28 cellular contexts compared by ENCODE assay signal in the genomic region with DNA sequence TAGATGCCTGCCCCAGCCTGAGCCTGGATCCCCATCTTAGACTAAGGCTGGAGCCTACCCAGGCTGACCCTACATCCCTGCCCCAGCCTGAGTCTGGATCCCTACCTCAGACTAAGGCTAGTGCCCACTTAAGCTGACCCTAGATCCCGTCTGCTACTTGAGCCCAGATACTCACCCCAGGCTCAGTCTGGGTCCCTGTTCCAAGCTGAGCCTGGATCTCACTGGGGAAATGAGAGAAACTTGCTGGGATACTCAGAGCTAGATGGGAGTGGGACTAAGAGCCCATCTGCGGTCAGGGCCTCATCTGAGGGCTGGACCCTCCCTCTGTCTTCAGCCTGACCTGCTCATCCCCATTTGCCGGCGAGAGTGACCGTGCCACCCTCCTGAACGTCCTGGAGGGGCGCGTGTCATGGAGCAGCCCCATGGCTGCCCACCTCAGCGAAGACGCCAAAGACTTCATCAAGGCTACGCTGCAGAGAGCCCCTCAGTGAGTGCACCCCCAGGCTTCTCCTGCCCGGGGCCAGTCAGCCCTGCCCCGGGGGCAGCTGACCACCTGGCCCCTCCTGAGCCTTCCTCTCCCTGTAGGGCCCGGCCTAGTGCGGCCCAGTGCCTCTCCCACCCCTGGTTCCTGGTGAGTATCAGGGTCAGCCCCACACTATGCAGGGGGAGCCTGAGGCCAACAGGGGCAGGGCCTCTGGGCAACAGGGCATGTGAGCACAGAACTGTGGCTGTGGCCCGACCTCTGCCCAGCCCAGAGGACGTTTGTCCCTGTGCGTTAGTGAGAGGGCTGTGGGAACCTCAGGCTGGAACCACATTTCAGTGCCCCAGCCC. TPM values are rescaled to one million over a fixed set of nuclear protein-coding genes. Genes with fewer than 3 reads are reported as not detected.
A peak's percentile ranks its signal among the peaks of the same experiment; 100 is the strongest.
DNase-seq lines count a peak whose midpoint lies in the region; ATAC-seq and TF ChIP-seq lines count a peak whose summit lies in the region.
"Had no signal": no experiment of that assay in that cellular context is flagged by ENCODE, and none has a peak within 500 bp of the region (broad histone marks: within the 10 kb centered on the region; RNA-seq: fewer than 3 reads in every experiment).

No MANE protein-coding gene starts in this region.

- H2BK120ac ChIP-seq in IMR-90 (ENCODE audit: low read depth, low read length): no peak overlapping the region
- no peak overlapping the region for H2BK120ac ChIP-seq in neuronal stem cell (ENCODE audit: low read depth, low read length)

- CTCF ChIA-PET in IMR-90 (lab: Yijun Ruan, JAX): no interaction called here

- H2AFZ ChIP-seq in IMR-90 (replicated peaks; ENCODE audit: low read length, poor library complexity) (no peak overlapping the region), neuronal stem cell (ENCODE audit: low read length) (no peak overlapping the region)

- H4K91ac ChIP-seq in IMR-90 (ENCODE audit: insufficient read depth, low read depth, low read length): no peak overlapping the region
- no peak overlapping the region for H4K91ac ChIP-seq in neuronal stem cell (ENCODE audit: low read depth, low read length, poor library complexity)

- no peak overlapping the region for H4K8ac ChIP-seq in IMR-90 (ENCODE audit: low read depth in 2 of 2, low read length in 2 of 2)
- no peak overlapping the region for H4K8ac ChIP-seq in neuronal stem cell (ENCODE audit: low read depth, low read length)

- H3K9ac ChIP-seq in IMR-90 (ENCODE audit: low read depth, low read length): no peak overlapping the region
- H3K9ac ChIP-seq in neuronal stem cell (ENCODE audit: low read depth, low read length, poor library complexity): peak overlapping the region; percentile 77

- H3K79me1 ChIP-seq in IMR-90 (ENCODE audit: low read depth in 1 of 2, low read length in 2 of 2) (no peaks in the 10 kb centered on the region), neuronal stem cell (ENCODE audit: low read depth, low read length) (peaks cover 1% of the 10 kb centered on the region)

- 0 out of 2 replicates have a peak, but pooled peaks cover 3% of the 10 kb centered on the region for H3K27me3 ChIP-seq in BE2C
- H3K27me3 ChIP-seq in IMR-90 (ENCODE audit: control insufficient read depth, insufficient read depth, low read length): 0 out of 2 replicates have a peak, but pooled peaks cover 3% of the 10 kb centered on the region
- peaks cover 0 to 6% (median 0%) of the 10 kb centered on the region in 3 experiments for H3K27me3 ChIP-seq in neuronal stem cell (ENCODE audit: control insufficient read depth in 3 of 3, insufficient read depth in 3 of 3, low read depth in 1 of 3, low read length in 3 of 3)
- H3K27me3 ChIP-seq: upper lobe of left lung had no signal

- H2BK12ac ChIP-seq in neuronal stem cell (ENCODE audit: low read length): no peak overlapping the region

- H2AK9ac ChIP-seq in IMR-90 (replicated peaks; ENCODE audit: low read depth, low read length, poor library complexity): no peak overlapping the region

- intact Hi-C loops in IMR-90 (cut with micrococcal nuclease): no loop called here
- intact Hi-C loops in cardiac septum (cut with DNase I): no loop called here

- WGBS in IMR-90 (ENCODE audit: extremely low coverage in 2 of 2, insufficient read length in 1 of 2), 2 experiments: 91% methylated on average over 13 of the region's 18 CpGs; no CpG with 5 or more reads in 1 of the 2 experiments
- WGBS in neuronal stem cell (ENCODE audit: extremely low coverage in 2 of 2, insufficient read length in 2 of 2, insufficient replicate concordance in 1 of 2), 2 donors: no CpG with 5 or more reads among the region's 18 CpGs

- no peak overlapping the region for H3K18ac ChIP-seq in IMR-90 (ENCODE audit: low read depth, low read length)
- H3K18ac ChIP-seq in neuronal stem cell (ENCODE audit: low read length): peak overlapping the region; percentile 87

- no peak for TF ChIP-seq POLR2A in IMR-90 (IDR thresholded peaks at IDR 0.05; ENCODE audit: low read depth, low read length)

- H3K36me3 ChIP-seq in BE2C (no peaks in the 10 kb centered on the region), IMR-90 (ENCODE audit: control insufficient read depth, insufficient read depth, low read length) (no peaks in the 10 kb centered on the region), neuronal stem cell (replicated peaks in 1 of 2; ENCODE audit: control insufficient read depth in 2 of 2, insufficient read depth in 2 of 2, low read length in 2 of 2) (no peaks in the 10 kb centered on the region)
- H3K36me3 ChIP-seq: upper lobe of left lung had no signal

- H2BK20ac ChIP-seq in IMR-90 (ENCODE audit: low read depth, low read length): no peak overlapping the region

- POLR2A ChIA-PET in IMR-90 (lab: Charles Lee; ENCODE audit: unreplicated experiment): no interaction called here

- H3K27ac ChIP-seq in IMR-90 (ENCODE audit: insufficient read depth, low read length) (no peak overlapping the region), neuronal stem cell (replicated peaks; ENCODE audit: low read length) (no peak overlapping the region)
- H3K27ac ChIP-seq: skin epidermis, upper lobe of left lung had no signal

- H3K23ac ChIP-seq in IMR-90 (ENCODE audit: low read depth, low read length): no peak overlapping the region
- H3K23ac ChIP-seq in neuronal stem cell (ENCODE audit: low read depth, low read length, poor library complexity): peak overlapping the region; percentile 55

- H3K9me3 ChIP-seq in BE2C (no peaks in the 10 kb centered on the region), IMR-90 (ENCODE audit: control insufficient read depth, insufficient read depth, low read length) (no peaks in the 10 kb centered on the region), neuronal stem cell (replicated peaks in 1 of 2; ENCODE audit: control insufficient read depth in 2 of 2, insufficient read depth in 1 of 2, low read depth in 1 of 2, low read length in 2 of 2) (no peaks in the 10 kb centered on the region)
- H3K9me3 ChIP-seq: Caco-2, upper lobe of left lung had no signal

- H2AK5ac ChIP-seq in IMR-90 (ENCODE audit: low read depth, low read length) (0 out of 2 replicates have a peak overlapping the region, but pooled peaks have one; percentile 16), neuronal stem cell (ENCODE audit: low read depth, low read length) (peak overlapping the region; percentile 56)

- no peak overlapping the region for H4K5ac ChIP-seq in IMR-90 (ENCODE audit: low read depth, low read length)

- H3K4me1 ChIP-seq in BE2C (no peaks in the 10 kb centered on the region), IMR-90 (ENCODE audit: control insufficient read depth, insufficient read depth, low read length) (peaks cover 7% of the 10 kb centered on the region; the same call in 1 of the 2 replicates), neuronal stem cell (ENCODE audit: control insufficient read depth in 2 of 2, insufficient read depth in 1 of 2, low read depth in 1 of 2, low read length in 2 of 2) (no peaks in the 10 kb centered on the region)

- TF ChIP-seq RAD21 in IMR-90 (IDR thresholded peaks at IDR 0.05; ENCODE audit: low read length): no peak

- DNase-seq in BE2C: peak; percentile 7
- no peak for DNase-seq in IMR-90
- DNase-seq in cardiac septum (ENCODE audit: low spot score): peak; percentile 71
- DNase-seq in neuronal stem cell (ENCODE audit: low spot score): no peak
- DNase-seq in NCI-H1930 (lab: John Stamatoyannopoulos, UW): no peak
- DNase-seq in foreskin fibroblast: no peak
- no peak for DNase-seq in stimulated activated CD8-positive, alpha-beta memory T cell treated with anti-CD3 and anti-CD28 coated beads, Interleukin-4, amount 100 ng/mL, for 48 hours
- DNase-seq: activated B cell treated with CpG ODN at 0.5 μM for 24 hours; activated CD4-positive, alpha-beta T cell treated with anti-CD3 and anti-CD28 coated beads, Interleukin-2, amount 50 U/mL, for 4 hours; activated CD8-positive, alpha-beta memory T cell treated with anti-CD3 and anti-CD28 coated beads, Interleukin-2, amount 50 U/mL, for 48 hours; activated effector memory CD4-positive, alpha-beta T cell treated with Interleukin-2 at 50 U/mL for 16 hours; AML-193; DMS79 treated with DMSO at 0.1 percent for 48 hours; effector CD4-positive, alpha-beta T cell; H9; NCI-H1105 treated with DMSO at 0.1 percent for 48 hours; NCI-H446; NCI-H82; stimulated activated CD4-positive, alpha-beta T cell treated with anti-CD3 and anti-CD28 coated beads, Interleukin-1b, Interleukin-23, amount 100 ng/mL, for 48 hours; T-helper 9 cell had no signal

- no peak for TF ChIP-seq CTCF in BE2C (IDR thresholded peaks at IDR 0.05; ENCODE audit: low read depth, low read length)
- TF ChIP-seq CTCF in IMR-90 (conservative IDR thresholded peaks at IDR 0.05; ENCODE audit: low read depth, low read length): no peak
- no peak for TF ChIP-seq CTCF in foreskin fibroblast (IDR thresholded peaks at IDR 0.05; ENCODE audit: low read depth, low read length)

- BruUV-seq in IMR-90 (replicated peaks; lab: Mats Ljungman, UMichigan): no TSS peak

- H3K56ac ChIP-seq in IMR-90 (ENCODE audit: extremely low read depth, insufficient read depth, low read length): no peak overlapping the region

- ATAC-seq in IMR-90 (ENCODE audit: low read depth) (no peak; the same call in 1 of the 2 replicates), HG03108 (IDR thresholded peaks at IDR 0.05; ENCODE audit: unreplicated experiment) (no peak)
- ATAC-seq: GM12878 had no signal

- no peak overlapping the region for H3K4me2 ChIP-seq in IMR-90 (ENCODE audit: low read depth, low read length)
- H3K4me2 ChIP-seq in neuronal stem cell (ENCODE audit: insufficient read depth, low read length, poor library complexity, severe bottlenecking): no peak overlapping the region

- no peak overlapping the region for H2BK5ac ChIP-seq in IMR-90 (ENCODE audit: low read depth, low read length, poor library complexity, severe bottlenecking)
- peak overlapping the region; percentile 24 for H2BK5ac ChIP-seq in neuronal stem cell (ENCODE audit: low read length)

- no peak overlapping the region for H3K4me3 ChIP-seq in BE2C (ENCODE audit: low read depth, low read length)
- H3K4me3 ChIP-seq in IMR-90 (ENCODE audit: insufficient read depth, low read depth, low read length): no peak overlapping the region
- no peak overlapping the region for H3K4me3 ChIP-seq in neuronal stem cell (ENCODE audit: low read length in 2 of 2)
- no peak overlapping the region for H3K4me3 ChIP-seq in foreskin fibroblast (ENCODE audit: low read depth in 1 of 2, low read length in 2 of 2)
- H3K4me3 ChIP-seq: GM12878, skin epidermis, upper lobe of left lung had no signal

- no peak overlapping the region for H3K14ac ChIP-seq in IMR-90 (replicated peaks; ENCODE audit: low read depth, low read length)
- H3K14ac ChIP-seq in neuronal stem cell (ENCODE audit: low read length): peak overlapping the region; percentile 89

- in situ Hi-C loops in IMR-90 (cut with MboI; ENCODE audit: low sequenced_read_pairs): no loop called here

- dilution Hi-C loops in IMR-90 (cut with HindIII; ENCODE audit: low sequenced_read_pairs, unreplicated experiment): no loop called here

- no peaks in the 10 kb centered on the region for H3K9me1 ChIP-seq in IMR-90 (ENCODE audit: insufficient read depth, low read length)

- H2BK15ac ChIP-seq in IMR-90 (ENCODE audit: low read depth, low read length) (no peak overlapping the region), neuronal stem cell (ENCODE audit: low read length) (no peak overlapping the region)

- H3K4ac ChIP-seq in IMR-90 (ENCODE audit: low read depth, low read length): no peak overlapping the region
- peak overlapping the region; percentile 66 for H3K4ac ChIP-seq in neuronal stem cell (ENCODE audit: low read length)

- H4K20me1 ChIP-seq in IMR-90 (ENCODE audit: insufficient read depth, low read length): no peaks in the 10 kb centered on the region

RNA-seq across cellular contexts. Expression of gene TRIM11, which starts 36.8 kb away (rescaled TPM):
- 76.0 TPM for polyA plus RNA-seq in BE2C (2012; ENCODE audit: insufficient read depth, insufficient read length, low read depth)
- total RNA-seq in IMR-90 (2012; rRNA removed): 6.8 and 7.2 TPM in 2 replicates
- polyA plus RNA-seq in IMR-90 (2012; rRNA removed): 15.1 and 16.2 TPM in 2 replicates
- polyA plus RNA-seq in IMR-90 (2012; cell fraction: cytosol; rRNA removed): 14.7 and 18.5 TPM in 2 replicates
- polyA plus RNA-seq in IMR-90 (2012; cell fraction: nucleus; rRNA removed; ENCODE audit: low replicate concordance): 28.2 and 54.2 TPM in 2 replicates
- 7.3 TPM for total RNA-seq in cardiac septum
- 13.5 TPM for polyA plus RNA-seq in neuronal stem cell (2013, experiment 1 of 2)
- polyA plus RNA-seq in neuronal stem cell (2013, experiment 2 of 2): 13.3 TPM

RNA-seq across cellular contexts. Expression of gene TRIM17, which starts 46.8 kb away (rescaled TPM):
- 2.7 TPM for polyA plus RNA-seq in BE2C (2012; ENCODE audit: insufficient read depth, insufficient read length, low read depth)
- total RNA-seq in IMR-90 (2012; rRNA removed): not detected in 2 replicates
- polyA plus RNA-seq in IMR-90 (2012; rRNA removed): 0.26 and 0.39 TPM in 2 replicates
- polyA plus RNA-seq in IMR-90 (2012; cell fraction: cytosol; rRNA removed): 0.06 and 0.11 TPM in 2 replicates
- polyA plus RNA-seq in IMR-90 (2012; cell fraction: nucleus; rRNA removed; ENCODE audit: low replicate concordance): 2.9 and 3.3 TPM in 2 replicates
- 0.46 TPM for total RNA-seq in cardiac septum
- polyA plus RNA-seq in neuronal stem cell (2013, experiment 1 of 2): 4.1 TPM
- 3.7 TPM for polyA plus RNA-seq in neuronal stem cell (2013, experiment 2 of 2)
- total RNA-seq: activated B cell treated with CpG ODN at 0.5 μM for 24 hours, GM12878, M059J, subcutaneous adipose tissue had no signal
- polyA plus RNA-seq: IgD-negative memory B cell had no signal

Comparison
In these comparisons a context has a peak if more than half of its experiments do, and no peak if none do; other contexts are left out.
1. DNase-seq: peak in BE2C (single experiment) and cardiac septum (single experiment); none in IMR-90 (single experiment), neuronal stem cell (single experiment), NCI-H1930 (0 of 2), foreskin fibroblast (0 of 2) and stimulated activated CD8-positive, alpha-beta memory T cell treated with anti-CD3 and anti-CD28 coated beads, Interleukin-4, amount 100 ng/mL, for 48 hours (single experiment).